In genomic region chr11:130555251-130555841, GRCh38 we compare ENCODE assay signal across 1 cellular context.
TF ChIP-seq lines count a peak whose summit lies in the region.

No MANE protein-coding gene starts in this region.

TF ChIP-seq in H1, 55 proteins besides CTCF, POLR2A, EP300 and RAD21 (continued from another document):
- no peak for TF ChIP-seq BRCA1 (IDR thresholded peaks at IDR 0.05; ENCODE audit: low read depth, low read length)
- no peak for TF ChIP-seq CBX5 (IDR thresholded peaks at IDR 0.05; ENCODE audit: low read depth, low read length)
